28 cellular contexts compared by ENCODE assay signal in genomic region chr12:93749515-93749914, GRCh38.
DNase-seq lines count a peak whose midpoint lies in the region; ATAC-seq and TF ChIP-seq lines count a peak whose summit lies in the region.
"Had no signal": no experiment of that assay in that cellular context is flagged by ENCODE, and none has a peak within 500 bp of the region (broad histone marks: within the 10 kb centered on the region; RNA-seq: fewer than 3 reads in every experiment).

No MANE protein-coding gene starts in this region.

- no peaks in the 10 kb centered on the region for H3K27me3 Mint-ChIP-seq in MCF 10A (ENCODE audit: insufficient read depth, unreplicated experiment)
- H3K27me3 Mint-ChIP-seq in activated T-helper 17 cell treated with anti-CD3 and anti-CD28 coated beads, Interleukin-2, amount 50 U/mL, for 72 hours = no peaks in the 10 kb centered on the region
- H3K27me3 Mint-ChIP-seq: activated CD8-positive, alpha-beta memory T cell treated with anti-CD3 and anti-CD28 coated beads, Interleukin-2, amount 10 ng/mL, durations not matched to agents 7 days and 5 days; CD4-positive, alpha-beta T cell; dendritic cell treated with granulocyte-macrophage colony-stimulating factor and Interleukin-4, amounts not matched to agents 40 ng/mL and 50 ng/mL, for 4 days; natural killer cell treated with Interleukin-12 subunit alpha and Interleukin-12 subunit beta and Interleukin-15 and Interleukin-18, amount 100 ng/mL, for 72 hours; type B pancreatic cell had no signal

- no peak overlapping the region for H3K4me3 ChIP-seq in breast epithelium
- no peak overlapping the region for H3K4me3 ChIP-seq in lower lobe of right lung
- H3K4me3 ChIP-seq in uterus = no peak overlapping the region
- H3K4me3 ChIP-seq in dorsolateral prefrontal cortex = no peak overlapping the region
- H3K4me3 ChIP-seq: esophagus squamous epithelium, left lung, mucosa of descending colon, right atrium auricular region had no signal

- peaks cover 16% of the 10 kb centered on the region for H3K9me3 Mint-ChIP-seq in MCF 10A (ENCODE audit: unreplicated experiment)
- H3K9me3 Mint-ChIP-seq in activated T-helper 17 cell treated with anti-CD3 and anti-CD28 coated beads, Interleukin-2, amount 50 U/mL, for 72 hours = peaks cover 8% of the 10 kb centered on the region

- CTCF ChIA-PET in MCF 10A (lab: Yijun Ruan, JAX) = interaction anchor here (0.9 to 1.2 kb wide), 3 partner anchors 12 to 54 kb away, joined by 3 to 5 read pairs (median 4); no protein-coding TSS in a partner anchor

- no peak for TF ChIP-seq CTCF in MCF 10A (IDR thresholded peaks at IDR 0.05; ENCODE audit: unreplicated experiment)
- no peak for TF ChIP-seq CTCF in breast epithelium (IDR thresholded peaks at IDR 0.05)
- TF ChIP-seq CTCF in lower lobe of right lung (IDR thresholded peaks at IDR 0.05) = no peak
- TF ChIP-seq CTCF in uterus (IDR thresholded peaks at IDR 0.05) = no peak
- TF ChIP-seq CTCF in dorsolateral prefrontal cortex (IDR thresholded peaks at IDR 0.05 in 54 of 56, conservative IDR thresholded peaks at IDR 0.05 in 2 of 56; ENCODE audit: low read depth in 1 of 56, partially characterized antibody in 56 of 56) = no peak

- H3K4me1 ChIP-seq in breast epithelium (no peaks in the 10 kb centered on the region), lower lobe of right lung (peaks cover 18% of the 10 kb centered on the region), uterus (no peaks in the 10 kb centered on the region)
- H3K4me1 ChIP-seq: left lung had no signal

- intact Hi-C loops in MCF 10A (cut with micrococcal nuclease) = no loop called here
- intact Hi-C loops in breast epithelium (cut with DNase I; ENCODE audit: low total_unique reads) = no loop called here
- intact Hi-C loops in lower lobe of right lung (cut with DNase I) = no loop called here
- intact Hi-C loops in uterus (cut with DNase I; ENCODE audit: low total_unique reads) = loop anchor here (10.0 kb wide), 1 partner anchor 65 kb away; no protein-coding TSS in a partner anchor
- intact Hi-C loops in dorsolateral prefrontal cortex (cut with DNase I) = no loop called here

- H3K4me3 Mint-ChIP-seq in MCF 10A (ENCODE audit: unreplicated experiment) = no peak overlapping the region
- H3K4me3 Mint-ChIP-seq in activated T-helper 17 cell treated with anti-CD3 and anti-CD28 coated beads, Interleukin-2, amount 50 U/mL, for 72 hours = peak overlapping the region; percentile 56
- H3K4me3 Mint-ChIP-seq: activated CD8-positive, alpha-beta memory T cell treated with anti-CD3 and anti-CD28 coated beads, Interleukin-2, amount 10 ng/mL, durations not matched to agents 7 days and 5 days; activated T-helper 1 cell treated with anti-CD3 and anti-CD28 coated beads, Interleukin-12 subunit alpha, Interleukin-12 subunit beta, Interleukin-2, Interleukin-4 antibody, amounts not matched to agents 30 ng/mL and 10 ng/mL and 1 ng/mL, durations not matched to agents 14 hours and 24 hours and 36 hours; CD4-positive, alpha-beta T cell; dendritic cell treated with granulocyte-macrophage colony-stimulating factor and Interleukin-4, amounts not matched to agents 40 ng/mL and 50 ng/mL, for 4 days; immature natural killer cell; natural killer cell treated with Interleukin-12 subunit alpha and Interleukin-12 subunit beta and Interleukin-15 and Interleukin-18, amount 100 ng/mL, for 72 hours; type B pancreatic cell had no signal

- H3K36me3 ChIP-seq in breast epithelium (no peaks in the 10 kb centered on the region), lower lobe of right lung (no peaks in the 10 kb centered on the region), uterus (no peaks in the 10 kb centered on the region)
- H3K36me3 ChIP-seq: esophagus squamous epithelium, left lung, right atrium auricular region had no signal

- H3K27ac ChIP-seq in breast epithelium = peak overlapping the region in 1 of 2 donors; percentile 22
- peak overlapping the region; percentile 18 for H3K27ac ChIP-seq in lower lobe of right lung
- peak overlapping the region; percentile 41 to 81 for H3K27ac ChIP-seq in uterus
- H3K27ac ChIP-seq in dorsolateral prefrontal cortex = no peak overlapping the region
- H3K27ac ChIP-seq: esophagus squamous epithelium, left lung, right atrium auricular region had no signal

- TF ChIP-seq POLR2A in breast epithelium (IDR thresholded peaks at IDR 0.05) = no peak
- no peak for TF ChIP-seq POLR2A in uterus (IDR thresholded peaks at IDR 0.05)

- peaks cover 9% of the 10 kb centered on the region for H3K4me1 Mint-ChIP-seq in MCF 10A (ENCODE audit: insufficient read depth, unreplicated experiment)
- H3K4me1 Mint-ChIP-seq in activated T-helper 17 cell treated with anti-CD3 and anti-CD28 coated beads, Interleukin-2, amount 50 U/mL, for 72 hours = peaks cover 21% of the 10 kb centered on the region

- DNase-seq in MCF 10A (ENCODE audit: unreplicated experiment) = no peak
- no peak for DNase-seq in breast epithelium (ENCODE audit: low spot score in 2 of 2)
- DNase-seq in lower lobe of right lung = no peak
- no peak for DNase-seq in uterus
- DNase-seq in NCI-H526 treated with DMSO at 0.1 percent for 48 hours (lab: John Stamatoyannopoulos, UW) = no peak
- DNase-seq in dorsolateral prefrontal cortex = no peak
- DNase-seq: 8988T; activated CD4-positive, CD25-positive, alpha-beta regulatory T cell; activated CD8-positive, alpha-beta memory T cell treated with anti-CD3 and anti-CD28 coated beads, Interleukin-2, amount 10 ng/mL, durations not matched to agents 7 days and 5 days; CD4-positive, alpha-beta T cell; central memory CD4-positive, alpha-beta T cell; esophagus squamous epithelium; hypothalamus; immature natural killer cell; left lung; mucosa of descending colon; NCI-H1417 treated with DMSO at 0.1 percent for 48 hours; stimulated activated CD4-positive, alpha-beta T cell treated with anti-CD3 and anti-CD28 coated beads, Interleukin-4, amount 100 ng/mL, for 1 hour; T1000 had no signal

- H3K27me3 ChIP-seq in breast epithelium (no peaks in the 10 kb centered on the region), lower lobe of right lung (ENCODE audit: low read depth) (no peaks in the 10 kb centered on the region), uterus (no peaks in the 10 kb centered on the region), dorsolateral prefrontal cortex (no peaks in the 10 kb centered on the region)
- H3K27me3 ChIP-seq: esophagus squamous epithelium, left lung, right atrium auricular region had no signal

- peaks cover 0 to 8% of the 10 kb centered on the region in 2 donors for H3K9me3 ChIP-seq in breast epithelium
- H3K9me3 ChIP-seq in lower lobe of right lung = peaks cover 4% of the 10 kb centered on the region
- no peaks in the 10 kb centered on the region for H3K9me3 ChIP-seq in uterus
- H3K9me3 ChIP-seq: right atrium auricular region had no signal

- peaks cover 4% of the 10 kb centered on the region for H3K36me3 Mint-ChIP-seq in MCF 10A (ENCODE audit: insufficient read depth, unreplicated experiment)
- H3K36me3 Mint-ChIP-seq in activated T-helper 17 cell treated with anti-CD3 and anti-CD28 coated beads, Interleukin-2, amount 50 U/mL, for 72 hours (ENCODE audit: low read depth) = no peaks in the 10 kb centered on the region

- H3K27ac Mint-ChIP-seq in MCF 10A (ENCODE audit: low read depth, unreplicated experiment) = peak overlapping the region; percentile 5
- peak overlapping the region; percentile 29 for H3K27ac Mint-ChIP-seq in activated T-helper 17 cell treated with anti-CD3 and anti-CD28 coated beads, Interleukin-2, amount 50 U/mL, for 72 hours
- H3K27ac Mint-ChIP-seq: activated naive CD4-positive, alpha-beta T cell treated with anti-CD3 and anti-CD28 coated beads, Interleukin-2, amount 50 U/mL, for 72 hours; activated T-helper 1 cell treated with anti-CD3 and anti-CD28 coated beads, Interleukin-12 subunit alpha, Interleukin-12 subunit beta, Interleukin-2, Interleukin-4 antibody, amounts not matched to agents 30 ng/mL and 10 ng/mL and 1 ng/mL, durations not matched to agents 14 hours and 24 hours and 36 hours; CD4-positive, alpha-beta T cell; dendritic cell treated with granulocyte-macrophage colony-stimulating factor and Interleukin-4, amounts not matched to agents 40 ng/mL and 50 ng/mL, for 4 days; type B pancreatic cell had no signal

- no peak for ATAC-seq in activated T-helper 17 cell treated with anti-CD3 and anti-CD28 coated beads, Interleukin-2, amount 50 U/mL, for 72 hours (replicated peaks)
- ATAC-seq in lower lobe of right lung (no peak), GM21447 (IDR thresholded peaks at IDR 0.05; ENCODE audit: unreplicated experiment) (no peak)
- ATAC-seq: activated CD8-positive, alpha-beta memory T cell treated with anti-CD3 and anti-CD28 coated beads, Interleukin-2, amount 10 ng/mL, durations not matched to agents 7 days and 5 days; HCT116; left lung; mucosa of descending colon had no signal

- BruUV-seq in MCF 10A (replicated peaks; lab: Mats Ljungman, UMichigan) = no TSS peak

- POLR2A ChIA-PET in MCF 10A (lab: Yijun Ruan, JAX) = interaction anchor here (0.6 to 1.4 kb wide), 2 partner anchors 73 to 1603 kb away, joined by 3 to 4 read pairs; partner anchors contain the start of gene CRADD

Comparison
In these comparisons a context has a peak if more than half of its experiments do, and no peak if none do; other contexts are left out.
1. H3K27ac ChIP-seq: peak in lower lobe of right lung (single experiment) and uterus (2 of 2); none in dorsolateral prefrontal cortex (0 of 59).